23 cellular contexts compared by ENCODE assay signal in genomic region chr15:83515171-83515570, GRCh38.
"Had no signal": no experiment of that assay in that cellular context is flagged by ENCODE, and none has a peak within 500 bp of the region (broad histone marks: within the 10 kb centered on the region; RNA-seq: fewer than 3 reads in every experiment).

No MANE protein-coding gene starts in this region.

- DNase-seq: activated B cell treated with CpG ODN at 0.5 μM for 24 hours; activated CD4-positive, alpha-beta T cell treated with anti-CD3 and anti-CD28 coated beads for 1 hour; activated CD4-positive, alpha-beta T cell treated with anti-CD3 and anti-CD28 coated beads, Interleukin-2, amount 10 ng/mL, durations not matched to agents 24 days and 14 days; activated CD4-positive, alpha-beta T cell treated with anti-CD3 and anti-CD28 coated beads, Interleukin-2, amount 50 U/mL, for 48 hours; activated CD8-positive, alpha-beta memory T cell treated with anti-CD3 and anti-CD28 coated beads for 24 hours; activated gamma-delta T cell; activated naive CD4-positive, alpha-beta T cell treated with anti-CD3 and anti-CD28 coated beads for 36 hours; activated naive CD8-positive, alpha-beta T cell treated with anti-CD3 and anti-CD28 coated beads for 36 hours; activated T-cell treated with anti-CD3 and anti-CD28 coated beads, Interleukin-2, amount 50 U/mL, for 4 hours; caudate nucleus; Karpas-422; MM.1S; NCI-H1105; NCI-H1436; NCI-H1694 treated with DMSO at 0.1 percent for 48 hours; NCI-H2029 treated with DMSO at 0.1 percent for 48 hours; NCI-H345; NCI-H510A; PC-3; T-helper 17 cell; T-helper 9 cell had no signal

- H3K4me3 ChIP-seq: K562 had no signal

- ATAC-seq: activated T-cell treated with anti-CD3 and anti-CD28 coated beads, Interleukin-2, amount 50 U/mL, for 4 hours; activated T-helper 17 cell treated with anti-CD3 and anti-CD28 coated beads, Interleukin-2, amount 50 U/mL, for 72 hours; K562; PC-3; T-helper 17 cell had no signal
